In genomic region chr7:65002972-65003585, GRCh38 we compare ENCODE assay signal across 12 cellular contexts.
"Had no signal": no experiment of that assay in that cellular context is flagged by ENCODE, and none has a peak within 500 bp of the region (broad histone marks: within the 10 kb centered on the region; RNA-seq: fewer than 3 reads in every experiment).

No MANE protein-coding gene starts in this region.

- DNase-seq: activated naive CD4-positive, alpha-beta T cell treated with anti-CD3 and anti-CD28 coated beads, Interleukin-2, amount 10 ng/mL, durations not matched to agents 7 days and 5 days; anterior cingulate cortex; foreskin melanocyte; heart left ventricle; pancreas; stimulated activated CD4-positive, alpha-beta T cell treated with anti-CD3 and anti-CD28 coated beads, Interleukin-4, amount 100 ng/mL, for 1 hour; stimulated activated CD8-positive, alpha-beta memory T cell treated with anti-CD3 and anti-CD28 coated beads, Interleukin-4, amount 100 ng/mL, for 48 hours; transverse colon had no signal

- H3K4me3 ChIP-seq: heart left ventricle, neural progenitor cell, pancreas, transverse colon had no signal

- H3K27me3 Mint-ChIP-seq: activated naive CD4-positive, alpha-beta T cell treated with anti-CD3 and anti-CD28 coated beads, Interleukin-2, amount 10 ng/mL, durations not matched to agents 7 days and 5 days; memory B cell had no signal

- H3K27me3 ChIP-seq: heart left ventricle, neural progenitor cell, pancreas, transverse colon had no signal

- H3K4me3 Mint-ChIP-seq: activated naive CD4-positive, alpha-beta T cell treated with anti-CD3 and anti-CD28 coated beads, Interleukin-2, amount 10 ng/mL, durations not matched to agents 7 days and 5 days; neural progenitor cell had no signal

- H3K4me2 ChIP-seq: neural progenitor cell had no signal

- H3K27ac ChIP-seq: neural progenitor cell, pancreas, transverse colon had no signal

- H3K9ac ChIP-seq: neural progenitor cell had no signal

- H2AFZ ChIP-seq: neural progenitor cell had no signal

- ATAC-seq: activated CD4-positive, CD25-positive, alpha-beta regulatory T cell treated with anti-CD3 and anti-CD28 coated beads, Interleukin-2, amount 50 U/mL, for 24 hours; heart left ventricle; pancreas had no signal

- H3K27ac Mint-ChIP-seq: activated naive CD4-positive, alpha-beta T cell treated with anti-CD3 and anti-CD28 coated beads, Interleukin-2, amount 10 ng/mL, durations not matched to agents 7 days and 5 days; activated T-helper 2 cell treated with anti-CD3 and anti-CD28 coated beads, Interferon-gamma antibody, Interleukin-2, Interleukin-4, amounts not matched to agents 10 μg/mL and 5 μg/mL and 100 μg/mL, durations not matched to agents 14 hours and 24 hours and 36 hours; memory B cell; neural progenitor cell had no signal

- H3K36me3 ChIP-seq: pancreas had no signal

- H3K9me3 ChIP-seq: pancreas had no signal
